In the genomic region with DNA sequence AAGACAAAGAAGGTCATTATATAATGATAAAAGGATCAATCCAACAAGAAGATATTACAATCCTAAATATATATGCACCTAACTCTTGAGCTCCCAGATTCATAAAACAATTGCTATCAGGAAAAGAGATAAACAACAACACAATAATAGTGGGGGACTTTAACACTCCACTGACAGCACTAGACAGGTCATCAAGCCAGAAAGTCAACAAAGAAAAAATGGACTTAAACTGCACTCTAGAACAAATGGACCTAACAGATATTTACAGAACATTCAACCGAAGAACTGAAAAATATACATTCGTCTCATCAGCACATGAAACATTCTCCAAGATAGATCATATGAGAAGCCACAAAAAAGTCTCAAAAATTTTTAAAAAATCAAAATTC, we compare ENCODE assay signal across 6 cellular contexts. TPM values are rescaled to one million over a fixed set of nuclear protein-coding genes. Genes with fewer than 3 reads are reported as not detected.
DNase-seq lines count a peak whose midpoint lies in the region; ATAC-seq, FAIRE-seq and TF ChIP-seq lines count a peak whose summit lies in the region.
"Not testable (repeated sequence)": the region's sequence is repeated elsewhere in the genome, so short reads cannot be mapped to it uniquely, and the experiment has no call there.

No MANE protein-coding gene starts in this region.

- not testable (repeated sequence) for H3K9me3 Mint-ChIP-seq in MCF 10A (ENCODE audit: unreplicated experiment); immature natural killer cell; natural killer cell treated with Interleukin-12 subunit alpha and Interleukin-12 subunit beta and Interleukin-15 and Interleukin-18, amount 100 ng/mL, for 72 hours

- peak overlapping the region; percentile 3 for H3K27ac Mint-ChIP-seq in MCF 10A (ENCODE audit: low read depth, unreplicated experiment)
- peak overlapping the region in 4 of 6 donors; percentile 21 to 57 (median 54) for H3K27ac Mint-ChIP-seq in immature natural killer cell
- H3K27ac Mint-ChIP-seq in natural killer cell treated with Interleukin-12 subunit alpha and Interleukin-12 subunit beta and Interleukin-15 and Interleukin-18, amount 100 ng/mL, for 72 hours = peak overlapping the region; percentile 25 to 67

- peak; percentile 82 for FAIRE-seq in GM19239 (lab: Jason Lieb, UNC)

- not testable (repeated sequence) for TF ChIP-seq POLR2A in right lobe of liver (IDR thresholded peaks at IDR 0.05)

- POLR2A ChIA-PET in OCI-LY7 (lab: Charles Lee) = interaction anchor here (0.6 to 3.5 kb wide), 9 partner anchors 9 to 247 kb away, joined by 3 to 29 read pairs (median 4); partner anchors contain the start of gene ZFAND4
- POLR2A ChIA-PET in MCF 10A (lab: Yijun Ruan, JAX) = not testable (repeated sequence)

- peak overlapping the region; percentile 51 for H3K4me3 ChIP-seq in OCI-LY7 (ENCODE audit: low read depth, low read length, poor library complexity, severe bottlenecking)
- H3K4me3 ChIP-seq in right lobe of liver = not testable (repeated sequence)

- H3K36me3 ChIP-seq in OCI-LY7 (ENCODE audit: insufficient read depth, low read length) = peaks cover 37% of the 10 kb centered on the region
- H3K36me3 ChIP-seq in right lobe of liver = not testable (repeated sequence)

- not testable (repeated sequence) for TF ChIP-seq CTCF in OCI-LY7 (conservative IDR thresholded peaks at IDR 0.05; ENCODE audit: low read length); MCF 10A (IDR thresholded peaks at IDR 0.05; ENCODE audit: unreplicated experiment); right lobe of liver (IDR thresholded peaks at IDR 0.05)

- peak; percentile 25 to 73 (median 28) for ATAC-seq in right lobe of liver
- ATAC-seq in natural killer cell treated with Interleukin-12 subunit alpha and Interleukin-12 subunit beta and Interleukin-15 and Interleukin-18, amount 100 ng/mL, for 72 hours = not testable (repeated sequence)

- peaks cover 81% of the 10 kb centered on the region for H3K4me1 ChIP-seq in OCI-LY7 (ENCODE audit: insufficient read depth, low read length, poor library complexity, severe bottlenecking)
- peaks cover 0 to 20% (median 0%) of the 10 kb centered on the region in 4 donors for H3K4me1 ChIP-seq in right lobe of liver

- intact Hi-C loops in OCI-LY7 (cut with micrococcal nuclease; ENCODE audit: unreplicated experiment) = loop anchor here (5.0 kb wide), 1 partner anchor 282 kb away; the partner anchor contains the start of gene ALOX5
- intact Hi-C loops in MCF 10A (cut with micrococcal nuclease) = loop anchor here (5.0 kb wide), 1 partner anchor 377 kb away; no protein-coding TSS in a partner anchor
- intact Hi-C loops in right lobe of liver (cut with DNase I) = not testable (repeated sequence)

- not testable (repeated sequence) for H3K4me3 Mint-ChIP-seq in MCF 10A (ENCODE audit: unreplicated experiment); immature natural killer cell; natural killer cell treated with Interleukin-12 subunit alpha and Interleukin-12 subunit beta and Interleukin-15 and Interleukin-18, amount 100 ng/mL, for 72 hours

- H3K27ac ChIP-seq in OCI-LY7 (ENCODE audit: low read depth, low read length, poor library complexity, severe bottlenecking) (peak overlapping the region; percentile 83), right lobe of liver (peak overlapping the region in 2 of 3 donors; percentile 5 to 47)

- BruUV-seq in OCI-LY7 (replicated peaks; lab: Mats Ljungman, UMichigan); MCF 10A (replicated peaks; lab: Mats Ljungman, UMichigan): not testable (repeated sequence)

- H4K20me1 ChIP-seq in OCI-LY7 (ENCODE audit: insufficient read depth, low read length) = not testable (repeated sequence)

- DNase-seq in GM19239 (ENCODE audit: insufficient read length, low spot score); OCI-LY7 (ENCODE audit: low spot score); MCF 10A (ENCODE audit: unreplicated experiment); immature natural killer cell; right lobe of liver; natural killer cell treated with Interleukin-12 subunit alpha and Interleukin-12 subunit beta and Interleukin-15 and Interleukin-18, amount 100 ng/mL, for 72 hours (ENCODE audit: low spot score): not testable (repeated sequence)

- not testable (repeated sequence) for H3K9me2 ChIP-seq in OCI-LY7 (ENCODE audit: insufficient read depth, low read length)

- not testable (repeated sequence) for H3K9me3 ChIP-seq in OCI-LY7 (ENCODE audit: low read length); right lobe of liver

- 31% methylated on average over 2 of the region's 2 CpGs for WGBS in right lobe of liver (ENCODE audit: insufficient coverage, low coverage, low lambda C conversion rate, missing lambda C conversion rate)

- not testable (repeated sequence) for H3K36me3 Mint-ChIP-seq in MCF 10A (ENCODE audit: insufficient read depth, unreplicated experiment)
- peaks cover 32 to 43% (median 36%) of the 10 kb centered on the region in 3 donors for H3K36me3 Mint-ChIP-seq in immature natural killer cell
- H3K36me3 Mint-ChIP-seq in natural killer cell treated with Interleukin-12 subunit alpha and Interleukin-12 subunit beta and Interleukin-15 and Interleukin-18, amount 100 ng/mL, for 72 hours = peaks cover 13% of the 10 kb centered on the region

- H3K4me1 Mint-ChIP-seq in MCF 10A (ENCODE audit: insufficient read depth, unreplicated experiment) = not testable (repeated sequence)
- peaks cover 34 to 60% of the 10 kb centered on the region in 2 donors for H3K4me1 Mint-ChIP-seq in immature natural killer cell
- peaks cover 32 to 39% of the 10 kb centered on the region in 2 donors for H3K4me1 Mint-ChIP-seq in natural killer cell treated with Interleukin-12 subunit alpha and Interleukin-12 subunit beta and Interleukin-15 and Interleukin-18, amount 100 ng/mL, for 72 hours (ENCODE audit: low read depth in 2 of 2)

- H2AFZ ChIP-seq in OCI-LY7 (ENCODE audit: low read length) = peak overlapping the region; percentile 65; the same call in 1 of the 2 replicates

- peaks cover 82% of the 10 kb centered on the region for H3K79me2 ChIP-seq in OCI-LY7 (ENCODE audit: insufficient read depth, low read depth, low read length)

- not testable (repeated sequence) for H3K27me3 Mint-ChIP-seq in MCF 10A (ENCODE audit: insufficient read depth, unreplicated experiment); immature natural killer cell (ENCODE audit: low read depth in 3 of 3); natural killer cell treated with Interleukin-12 subunit alpha and Interleukin-12 subunit beta and Interleukin-15 and Interleukin-18, amount 100 ng/mL, for 72 hours

- CTCF ChIA-PET in OCI-LY7 (lab: Charles Lee; ENCODE audit: unreplicated experiment) (interaction anchor here (0.6 kb wide), 1 partner anchor 833 kb away, joined by 5 read pairs; no protein-coding TSS in a partner anchor), MCF 10A (lab: Yijun Ruan, JAX) (interaction anchor here (0.6 to 1.3 kb wide), 4 partner anchors 62 to 1083 kb away, joined by 3 to 4 read pairs (median 3); no protein-coding TSS in a partner anchor)

- H3K4me2 ChIP-seq in OCI-LY7 (ENCODE audit: low read length) = peak overlapping the region; percentile 76

- H3K27me3 ChIP-seq in right lobe of liver = not testable (repeated sequence)

RNA-seq across cellular contexts. Expression of gene ZFAND4, which starts 17.8 kb away (rescaled TPM):
- 15.1 and 18.6 TPM in 2 replicates for total RNA-seq in OCI-LY7 (2014; rRNA removed; shearing (Covaris generic))
- total RNA-seq in OCI-LY7 (2022) (35.8 and 35.9 TPM in 2 replicates), MCF 10A (2022) (4.9 and 5.0 TPM in 2 replicates), right lobe of liver (10 to 100 TPM in 3 of 6 experiments, 1 to 10 TPM in 3; 6.3 to 15.2 (median 9.3) TPM)
- polyA plus RNA-seq in immature natural killer cell = 10 to 100 TPM in 2 of 3 donors, 1 to 10 TPM in 1; 6.4 to 19.0 (median 15.7) TPM
- total RNA-seq in natural killer cell treated with Interleukin-12 subunit alpha and Interleukin-12 subunit beta and Interleukin-15 and Interleukin-18, amount 100 ng/mL, for 72 hours = 10 to 100 TPM; 23.5 to 24.7 TPM

Comparison
In these comparisons a context has a peak if more than half of its experiments do, and no peak if none do; other contexts are left out.
1. H3K27ac Mint-ChIP-seq: peak in every context shown above with its lines; median percentile 54 in immature natural killer cell; 46 in natural killer cell treated with Interleukin-12 subunit alpha and Interleukin-12 subunit beta and Interleukin-15 and Interleukin-18, amount 100 ng/mL, for 72 hours; 3 in MCF 10A.